In genomic region chr13:33144358-33144784, GRCh38 we compare ENCODE assay signal across 22 cellular contexts.
A peak's percentile ranks its signal among the peaks of the same experiment; 100 is the strongest.
DNase-seq lines count a peak whose midpoint lies in the region; ATAC-seq and TF ChIP-seq lines count a peak whose summit lies in the region.
"Had no signal": no experiment of that assay in that cellular context is flagged by ENCODE, and none has a peak within 500 bp of the region (broad histone marks: within the 10 kb centered on the region; RNA-seq: fewer than 3 reads in every experiment).

No MANE protein-coding gene starts in this region.

- WGBS in gastroesophageal sphincter (ENCODE audit: low coverage in 1 of 2), 2 donors, result 92 to 96% methylated on average over 4 to 7 of the region's 7 CpGs

- H3K27ac ChIP-seq in KMS-11, result peak overlapping the region; percentile 99
- no peak overlapping the region for H3K27ac ChIP-seq in gastroesophageal sphincter
- H3K27ac ChIP-seq: SJSA1 had no signal

- no peak for TF ChIP-seq EP300 in gastroesophageal sphincter (IDR thresholded peaks at IDR 0.05)

- DNase-seq in GM12865 (ENCODE audit: low read depth) (peak; percentile 22), endothelial cell (ENCODE audit: low spot score) (no peak)
- no peak for DNase-seq in effector CD4-positive, alpha-beta T cell
- DNase-seq: DMS53, GDM1, HCEC 1CT, MG63, NCI-H1048, NCI-H1436, NCI-H187 treated with DMSO at 0.1 percent for 48 hours, NCI-H2107, NCI-H446 treated with DMSO at 0.1 percent for 48 hours, NCI-H526 treated with DMSO at 0.1 percent for 48 hours had no signal

- TF ChIP-seq POLR2A in gastroesophageal sphincter (IDR thresholded peaks at IDR 0.05), result no peak

- H3K4me1 Mint-ChIP-seq in endothelial cell (ENCODE audit: unreplicated experiment), result no peaks in the 10 kb centered on the region
- H3K4me1 Mint-ChIP-seq: GM23338 had no signal

- H3K79me2 ChIP-seq in KMS-11 (ENCODE audit: insufficient read depth, low read depth), result no peaks in the 10 kb centered on the region

- H2AFZ ChIP-seq in KMS-11 (ENCODE audit: low read depth), result peak overlapping the region; percentile 45
- H2AFZ ChIP-seq: GM23338 had no signal

- H3K4me2 ChIP-seq in KMS-11, result peak overlapping the region; percentile 74
- H3K4me2 ChIP-seq: GM23338 had no signal

- H3K27ac Mint-ChIP-seq in endothelial cell (ENCODE audit: unreplicated experiment), result no peak overlapping the region
- H3K27ac Mint-ChIP-seq: B cell, GM23338 had no signal

- H3K9me3 Mint-ChIP-seq in endothelial cell (ENCODE audit: unreplicated experiment), result no peaks in the 10 kb centered on the region

- TF ChIP-seq CTCF in GM12865 (IDR thresholded peaks at IDR 0.05; ENCODE audit: insufficient read depth, low read depth, low read length, missing control alignments), result no peak
- TF ChIP-seq CTCF in KMS-11 (conservative IDR thresholded peaks at IDR 0.05; ENCODE audit: low read depth, low read length), result no peak
- no peak for TF ChIP-seq CTCF in endothelial cell (IDR thresholded peaks at IDR 0.05; ENCODE audit: unreplicated experiment)
- TF ChIP-seq CTCF in gastroesophageal sphincter (IDR thresholded peaks at IDR 0.05), result no peak

- peak overlapping the region; percentile 5 for H3K4me3 Mint-ChIP-seq in endothelial cell (ENCODE audit: unreplicated experiment)
- H3K4me3 Mint-ChIP-seq: B cell, GM23338 had no signal

- peaks cover 3% of the 10 kb centered on the region for H3K27me3 Mint-ChIP-seq in endothelial cell (ENCODE audit: unreplicated experiment)

- peak overlapping the region; percentile 16; the same call in 1 of the 2 replicates for H3K9ac ChIP-seq in KMS-11

- no peaks in the 10 kb centered on the region for H3K27me3 ChIP-seq in KMS-11 (ENCODE audit: insufficient read depth, low read depth)
- H3K27me3 ChIP-seq in gastroesophageal sphincter, result no peaks in the 10 kb centered on the region
- H3K27me3 ChIP-seq: MG63, SJSA1 had no signal

- no peaks in the 10 kb centered on the region for H3K9me3 ChIP-seq in gastroesophageal sphincter
- H3K9me3 ChIP-seq: MG63, SJSA1 had no signal

- ATAC-seq in GM18867 (IDR thresholded peaks at IDR 0.05; ENCODE audit: unreplicated experiment) (peak; percentile 37), GM18502 (IDR thresholded peaks at IDR 0.05; ENCODE audit: poor library complexity, unreplicated experiment) (no peak), gastroesophageal sphincter (no peak), HG02798 (IDR thresholded peaks at IDR 0.05; ENCODE audit: poor library complexity, unreplicated experiment) (no peak)
- ATAC-seq: GM23338, Right ventricle myocardium inferior had no signal

- peaks cover 70% of the 10 kb centered on the region for H3K4me1 ChIP-seq in KMS-11 (ENCODE audit: low read depth, poor library complexity, severe bottlenecking)
- H3K4me1 ChIP-seq in gastroesophageal sphincter, result peaks cover 4 to 49% (median 6%) of the 10 kb centered on the region in 3 donors
- H3K4me1 ChIP-seq: SJSA1 had no signal

- H3K36me3 Mint-ChIP-seq in endothelial cell (ENCODE audit: low read depth, unreplicated experiment), result peaks cover 33% of the 10 kb centered on the region

- H3K4me3 ChIP-seq in GM12865 (ENCODE audit: low read depth, low read length) (no peak overlapping the region), KMS-11 (IDR thresholded peaks at IDR 0.05; ENCODE audit: insufficient read depth, low read depth, low read length) (no peak overlapping the region), gastroesophageal sphincter (no peak overlapping the region)
- H3K4me3 ChIP-seq: GM23338, MG63, SJSA1 had no signal

- H3K36me3 ChIP-seq in KMS-11 (ENCODE audit: insufficient read depth) (no peaks in the 10 kb centered on the region), gastroesophageal sphincter (peaks cover 0 to 17% of the 10 kb centered on the region in 2 donors)

- H4K20me1 ChIP-seq in KMS-11 (ENCODE audit: insufficient read depth), result no peaks in the 10 kb centered on the region
